Comparison of ENCODE assay signal across 26 cellular contexts in genomic region chr9:37911271-37911681, GRCh38. TPM values are rescaled to one million over a fixed set of nuclear protein-coding genes. Genes with fewer than 3 reads are reported as not detected.
DNase-seq lines count a peak whose midpoint lies in the region; ATAC-seq, FAIRE-seq and TF ChIP-seq lines count a peak whose summit lies in the region.
"Had no signal": no experiment of that assay in that cellular context is flagged by ENCODE, and none has a peak within 500 bp of the region (broad histone marks: within the 10 kb centered on the region; RNA-seq: fewer than 3 reads in every experiment).

No MANE protein-coding gene starts in this region.

- ATAC-seq in GM19395 (IDR thresholded peaks at IDR 0.05; ENCODE audit: unreplicated experiment) = no peak
- ATAC-seq: A549, gastroesophageal sphincter, HCT116, PC-3 had no signal

- no peak overlapping the region for H3K4me3 ChIP-seq in astrocyte (ENCODE audit: insufficient read depth, low read depth, low read length)
- H3K4me3 ChIP-seq: A549, gastroesophageal sphincter, prostate gland, SJCRH30 had no signal

- H3K36me3 ChIP-seq in astrocyte (ENCODE audit: insufficient read depth, low read length) = no peaks in the 10 kb centered on the region
- H3K36me3 ChIP-seq: gastroesophageal sphincter, prostate gland, SJCRH30 had no signal

- no peak overlapping the region for H3K27ac ChIP-seq in astrocyte (ENCODE audit: low read depth, low read length)
- H3K27ac ChIP-seq: C4-2B, gastroesophageal sphincter, prostate gland, SJCRH30 had no signal

- H3K4me2 ChIP-seq in astrocyte (ENCODE audit: low read length) = no peak overlapping the region
- H3K4me2 ChIP-seq: A549 had no signal

- peaks cover 22% of the 10 kb centered on the region for H3K4me1 Mint-ChIP-seq in astrocyte (ENCODE audit: low read depth, unreplicated experiment)
- H3K4me1 Mint-ChIP-seq: mesothelial cell of epicardium had no signal

- H3K4me3 Mint-ChIP-seq in astrocyte (ENCODE audit: unreplicated experiment) = peak overlapping the region; percentile 66
- H3K4me3 Mint-ChIP-seq: activated naive CD8-positive, alpha-beta T cell treated with anti-CD3 and anti-CD28 coated beads for 36 hours; activated T-helper 1 cell treated with anti-CD3 and anti-CD28 coated beads, Interleukin-12 subunit alpha, Interleukin-12 subunit beta, Interleukin-2, Interleukin-4 antibody, amounts not matched to agents 30 ng/mL and 10 ng/mL and 1 ng/mL, durations not matched to agents 14 hours and 24 hours and 36 hours; brain; mesothelial cell of epicardium; nephron had no signal

- H3K79me2 ChIP-seq in astrocyte (ENCODE audit: insufficient read depth, low read length) = no peaks in the 10 kb centered on the region

- H3K27ac Mint-ChIP-seq in astrocyte (ENCODE audit: unreplicated experiment) = no peak overlapping the region
- H3K27ac Mint-ChIP-seq: activated naive CD8-positive, alpha-beta T cell treated with anti-CD3 and anti-CD28 coated beads for 36 hours; activated T-helper 1 cell treated with anti-CD3 and anti-CD28 coated beads, Interleukin-12 subunit alpha, Interleukin-12 subunit beta, Interleukin-2, Interleukin-4 antibody, amounts not matched to agents 30 ng/mL and 10 ng/mL and 1 ng/mL, durations not matched to agents 14 hours and 24 hours and 36 hours; brain; mesothelial cell of epicardium; nephron had no signal

- DNase-seq in activated effector memory CD4-positive, alpha-beta T cell treated with anti-CD3 and anti-CD28 coated beads, Interleukin-2, amount 50 U/mL, for 16 hours = peak; percentile 34
- no peak for DNase-seq in activated effector memory CD4-positive, alpha-beta T cell treated with Interleukin-2 at 50 U/mL for 16 hours
- DNase-seq in astrocyte (ENCODE audit: low read depth) (no peak), iris pigment epithelial cell (ENCODE audit: low read depth) (peak; percentile 75), NCI-H510A (lab: John Stamatoyannopoulos, UW) (no peak), T-helper 9 cell (no peak)
- DNase-seq in activated CD4-positive, CD25-positive, alpha-beta regulatory T cell (lab: John Stamatoyannopoulos, UW) = no peak
- DNase-seq: activated naive CD8-positive, alpha-beta T cell treated with anti-CD3 and anti-CD28 coated beads for 36 hours; DMS 273 treated with DMSO at 0.1 percent for 48 hours; GDM1; NCI-H1417; NCI-H526; PC-3; stimulated activated CD8-positive, alpha-beta memory T cell treated with anti-CD3 and anti-CD28 coated beads, Interleukin-4, amount 100 ng/mL, for 48 hours had no signal

- no peaks in the 10 kb centered on the region for H3K27me3 ChIP-seq in astrocyte (ENCODE audit: insufficient read depth, low read length)
- H3K27me3 ChIP-seq: gastroesophageal sphincter, SJCRH30 had no signal

- peaks cover 4% of the 10 kb centered on the region for H4K20me1 ChIP-seq in astrocyte (ENCODE audit: insufficient read depth, low read length)

- no peaks in the 10 kb centered on the region for H3K27me3 Mint-ChIP-seq in astrocyte (ENCODE audit: low read depth, unreplicated experiment)
- H3K27me3 Mint-ChIP-seq: activated naive CD8-positive, alpha-beta T cell treated with anti-CD3 and anti-CD28 coated beads for 36 hours had no signal

- no peak for TF ChIP-seq CTCF in astrocyte (IDR thresholded peaks at IDR 0.05; ENCODE audit: insufficient read depth, low read depth, low read length)

- no peak overlapping the region for H2AFZ ChIP-seq in astrocyte (ENCODE audit: low read depth, low read length)

- peaks cover 10% of the 10 kb centered on the region for H3K36me3 Mint-ChIP-seq in astrocyte (ENCODE audit: low read depth, unreplicated experiment)
- H3K36me3 Mint-ChIP-seq: activated naive CD8-positive, alpha-beta T cell treated with anti-CD3 and anti-CD28 coated beads for 36 hours; brain; mesothelial cell of epicardium had no signal

- H3K9ac ChIP-seq in astrocyte (ENCODE audit: low read length) = no peak overlapping the region

- H3K9me3 Mint-ChIP-seq in astrocyte (ENCODE audit: unreplicated experiment) = no peaks in the 10 kb centered on the region
- H3K9me3 Mint-ChIP-seq: activated naive CD8-positive, alpha-beta T cell treated with anti-CD3 and anti-CD28 coated beads for 36 hours; activated T-helper 1 cell treated with anti-CD3 and anti-CD28 coated beads, Interleukin-12 subunit alpha, Interleukin-12 subunit beta, Interleukin-2, Interleukin-4 antibody, amounts not matched to agents 30 ng/mL and 10 ng/mL and 1 ng/mL, durations not matched to agents 14 hours and 24 hours and 36 hours; brain; mesothelial cell of epicardium; nephron had no signal

- no peaks in the 10 kb centered on the region for H3K9me3 ChIP-seq in astrocyte (ENCODE audit: insufficient read depth, low read depth, low read length)
- H3K9me3 ChIP-seq: A549, gastroesophageal sphincter, prostate gland, SJCRH30 had no signal

- FAIRE-seq in astrocyte (lab: Jason Lieb, UNC) = no peak
- FAIRE-seq: A549, GM12891 had no signal

- H3K4me1 ChIP-seq in astrocyte (ENCODE audit: insufficient read depth, low read length) = peaks cover 4% of the 10 kb centered on the region

RNA-seq across cellular contexts. Expression of gene SLC25A51, which starts 7.3 kb away (rescaled TPM):
- 37.1 and 39.6 TPM in 2 replicates for total RNA-seq in astrocyte

Comparison
In these comparisons a context has a peak if more than half of its experiments do, and no peak if none do; other contexts are left out.
1. DNase-seq: peak in activated effector memory CD4-positive, alpha-beta T cell treated with anti-CD3 and anti-CD28 coated beads, Interleukin-2, amount 50 U/mL, for 16 hours (single experiment) and iris pigment epithelial cell (single experiment); none in activated effector memory CD4-positive, alpha-beta T cell treated with Interleukin-2 at 50 U/mL for 16 hours (single experiment), astrocyte (single experiment), NCI-H510A (single experiment), T-helper 9 cell (single experiment) and activated CD4-positive, CD25-positive, alpha-beta regulatory T cell (0 of 4).